In genomic region chr3:159764211-159765024, GRCh38 we compare ENCODE assay signal across 8 cellular contexts.
DNase-seq lines count a peak whose midpoint lies in the region; ATAC-seq lines count a peak whose summit lies in the region.

No MANE protein-coding gene starts in this region.

- peak overlapping the region; percentile 83 to 84 for H3K4me3 Mint-ChIP-seq in stimulated activated naive CD8-positive, alpha-beta T cell treated with anti-CD3 and anti-CD28 coated beads, Interleukin-15, amount 100 ng/mL, for 72 hours

- peak; percentile 31 for ATAC-seq in HG02678 (IDR thresholded peaks at IDR 0.05; ENCODE audit: unreplicated experiment)
- ATAC-seq in left lobe of liver: peak; percentile 65
- peak; percentile 41 for ATAC-seq in stimulated activated naive CD8-positive, alpha-beta T cell treated with anti-CD3 and anti-CD28 coated beads, Interleukin-15, amount 100 ng/mL, for 72 hours
- no peak for ATAC-seq in HG03159 (IDR thresholded peaks at IDR 0.05; ENCODE audit: unreplicated experiment)

- no peak overlapping the region for H3K27ac Mint-ChIP-seq in stimulated activated naive CD8-positive, alpha-beta T cell treated with anti-CD3 and anti-CD28 coated beads, Interleukin-15, amount 100 ng/mL, for 72 hours

- peak; percentile 65 for DNase-seq in NCI-H2107 treated with DMSO at 0.1 percent for 48 hours (lab: John Stamatoyannopoulos, UW; ENCODE audit: unreplicated experiment)
- DNase-seq in NCI-H2107 (lab: John Stamatoyannopoulos, UW): no peak
- peak; percentile 39 for DNase-seq in SHP77 treated with DMSO at 0.1 percent for 48 hours (lab: John Stamatoyannopoulos, UW)
- peak; percentile 50 to 78 for DNase-seq in dermis microvascular lymphatic vessel endothelial cell (ENCODE audit: low read depth in 2 of 2)
- peak; percentile 83 for DNase-seq in left lobe of liver (ENCODE audit: low spot score)
- peak; percentile 15 to 24 for DNase-seq in stimulated activated naive CD8-positive, alpha-beta T cell treated with anti-CD3 and anti-CD28 coated beads, Interleukin-15, amount 100 ng/mL, for 72 hours

- peaks cover 89% of the 10 kb centered on the region for H3K27me3 Mint-ChIP-seq in stimulated activated naive CD8-positive, alpha-beta T cell treated with anti-CD3 and anti-CD28 coated beads, Interleukin-15, amount 100 ng/mL, for 72 hours

- H3K9me3 Mint-ChIP-seq in stimulated activated naive CD8-positive, alpha-beta T cell treated with anti-CD3 and anti-CD28 coated beads, Interleukin-15, amount 100 ng/mL, for 72 hours: no peaks in the 10 kb centered on the region

- peaks cover 25% of the 10 kb centered on the region for H3K4me1 Mint-ChIP-seq in stimulated activated naive CD8-positive, alpha-beta T cell treated with anti-CD3 and anti-CD28 coated beads, Interleukin-15, amount 100 ng/mL, for 72 hours
